In the genomic region with DNA sequence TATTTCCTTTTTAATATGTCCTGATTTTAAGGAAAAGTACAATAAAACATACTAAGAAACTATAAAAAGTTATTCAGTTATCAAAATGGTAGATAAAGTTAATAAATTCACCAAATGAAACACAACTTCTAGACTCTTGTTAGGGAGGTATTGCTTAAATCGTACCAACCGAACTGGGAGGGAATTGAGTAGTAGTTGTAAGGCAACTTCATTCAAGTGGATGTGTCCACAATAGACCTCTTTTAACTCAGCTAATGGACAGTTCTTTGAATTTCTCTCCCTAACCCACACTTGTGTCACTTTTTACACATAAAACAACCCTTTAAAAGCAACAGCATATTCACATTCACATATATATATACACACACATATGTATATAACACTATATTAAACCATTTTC, we compare ENCODE assay signal across 28 cellular contexts. TPM values are rescaled to one million over a fixed set of nuclear protein-coding genes. Genes with fewer than 3 reads are reported as not detected.
"Had no signal": no experiment of that assay in that cellular context is flagged by ENCODE, and none has a peak within 500 bp of the region (broad histone marks: within the 10 kb centered on the region; RNA-seq: fewer than 3 reads in every experiment).

No MANE protein-coding gene starts in this region.

- H3K27ac ChIP-seq: neutrophil, pancreas, prostate gland, skin epidermis, spleen, suprapubic skin, testis, tibial artery, transverse colon, vagina had no signal

- H3K4me3 ChIP-seq: pancreas, prostate gland, skin epidermis, spleen, suprapubic skin, testis, tibial artery, transverse colon, vagina had no signal

- H3K4me1 ChIP-seq: prostate gland, suprapubic skin, testis, vagina had no signal

- H3K9me3 ChIP-seq: neutrophil, pancreas, prostate gland, testis, tibial artery, transverse colon, vagina had no signal

- H3K36me3 ChIP-seq: neutrophil, pancreas, prostate gland, suprapubic skin, transverse colon, vagina had no signal

- DNase-seq: naive B cell; naive thymus-derived CD8-positive, alpha-beta T cell; nephron progenitor cell; nucleus accumbens; pancreas; retina; right cardiac atrium; spleen; stimulated activated CD4-positive, alpha-beta T cell treated with anti-CD3 and anti-CD28 coated beads, Interleukin-12 subunit alpha, Interleukin-12 subunit beta, amount 100 ng/mL, for 4 hours; stimulated activated CD4-positive, alpha-beta T cell treated with anti-CD3 and anti-CD28 coated beads, Interleukin-1b, Interleukin-23, amount 100 ng/mL, for 48 hours; stimulated activated CD4-positive, alpha-beta T cell treated with anti-CD3 and anti-CD28 coated beads, Interleukin-4, amount 100 ng/mL, for 1 hour; stimulated activated CD4-positive, alpha-beta T cell treated with anti-CD3 and anti-CD28 coated beads, Interleukin-4, amount 100 ng/mL, for 4 hours; stimulated activated CD8-positive, alpha-beta memory T cell treated with anti-CD3 and anti-CD28 coated beads, Interleukin-4, amount 100 ng/mL, for 48 hours; stimulated activated naive CD8-positive, alpha-beta T cell treated with anti-CD3 and anti-CD28 coated beads, Interleukin-15, amount 100 ng/mL, for 72 hours; stimulated activated naive CD8-positive, alpha-beta T cell treated with anti-CD3 and anti-CD28 coated beads, Interleukin-15, Interleukin-2, amounts not matched to agents 100 U/mL and 50 U/mL, for 24 hours; substantia nigra; testis; tibial artery; transverse colon had no signal

- H3K27me3 ChIP-seq: neutrophil, pancreas, spleen, suprapubic skin, testis, tibial artery, transverse colon, vagina had no signal

- FAIRE-seq: urothelium cell line had no signal

- ATAC-seq: naive thymus-derived CD8-positive, alpha-beta T cell; natural killer cell treated with Interleukin-12 subunit alpha and Interleukin-12 subunit beta and Interleukin-15 and Interleukin-18, amount 100 ng/mL, for 72 hours; pancreas; right cardiac atrium; sciatic nerve; stimulated activated memory B cell treated with anti-CD40 and anti-IgM and Interleukin-4, amounts not matched to agents 10 μg/mL and 1 μg/mL and 100 μg/mL, for 72 hours; stimulated activated naive CD8-positive, alpha-beta T cell treated with anti-CD3 and anti-CD28 coated beads, Interleukin-15, amount 100 ng/mL, for 72 hours; stimulated activated naive CD8-positive, alpha-beta T cell treated with anti-CD3 and anti-CD28 coated beads, Interleukin-15, Interleukin-2, amounts not matched to agents 100 U/mL and 50 U/mL, for 24 hours had no signal

RNA-seq across cellular contexts. Expression of gene TFPI, which starts 57.1 kb away (rescaled TPM):
- total RNA-seq: naive thymus-derived CD8-positive, alpha-beta T cell had no signal
- polyA plus RNA-seq: naive thymus-derived CD8-positive, alpha-beta T cell had no signal
